11 cellular contexts compared by ENCODE assay signal in genomic region chr7:146285418-146285817, GRCh38.
"Had no signal": no experiment of that assay in that cellular context is flagged by ENCODE, and none has a peak within 500 bp of the region (broad histone marks: within the 10 kb centered on the region; RNA-seq: fewer than 3 reads in every experiment).

No MANE protein-coding gene starts in this region.

- H3K9me3 ChIP-seq: HAP-1 had no signal

- DNase-seq: GM23248, GOT3, H7, H9, HCEC 1CT, HFFc6 had no signal

- H3K4me2 ChIP-seq: GM23338 had no signal

- H2AFZ ChIP-seq: GM23248, GM23338 had no signal

- H3K27ac ChIP-seq: GM23248 had no signal

- H3K4me1 ChIP-seq: HAP-1 had no signal

- H3K36me3 ChIP-seq: HAP-1 had no signal

- ATAC-seq: GM23338, HCT116 had no signal

- H3K4me3 ChIP-seq: GM23248, GM23338, HAP-1 had no signal

- H3K9ac ChIP-seq: GM23248 had no signal

- FAIRE-seq: H1, H54 had no signal
